ENCODE assay signal across 1 cellular context in genomic region chr22:41620646-41621098, GRCh38.
TF ChIP-seq lines count a peak whose summit lies in the region.

TSS of gene DESI1 (minus strand) at chr22:41621043. CDS start at chr22:41620839, 204 bp downstream.

TF ChIP-seq in K562, 482 proteins besides CTCF, POLR2A, EP300 and RAD21 (continued from another document and continues in another):
- TF ChIP-seq ZNF280A (IDR thresholded peaks at IDR 0.05; ENCODE audit: low read depth, partially characterized antibody) (no peak), NEUROD1 (IDR thresholded peaks at IDR 0.05; ENCODE audit: borderline replicate concordance, low read depth, low read length, partially characterized antibody) (no peak), RBM39 (optimal IDR thresholded peaks at IDR 0.05; ENCODE audit: low read depth, low read length) (no peak), IRF1 (CRISPR knock-in tag; IDR thresholded peaks at IDR 0.05; ENCODE audit: borderline replicate concordance) (no peak), MEF2D (tag; conservative IDR thresholded peaks at IDR 0.05; ENCODE audit: low read depth) (no peak), HBP1 (CRISPR knock-in tag; IDR thresholded peaks at IDR 0.05) (0 out of 2 replicates have a peak, but pooled peaks have one; percentile 26), RFX5 (IDR thresholded peaks at IDR 0.05; ENCODE audit: low read depth, low read length) (no peak), PRMT5 (CRISPR knock-in tag; IDR thresholded peaks at IDR 0.05) (no peak), ZBTB9 (CRISPR knock-in tag; IDR thresholded peaks at IDR 0.05) (no peak), FOXA3 (CRISPR knock-in tag; conservative IDR thresholded peaks at IDR 0.05 in 1 of 2, IDR thresholded peaks at IDR 0.05 in 1 of 2) (no peak), JUNB (CRISPR knock-in tag; conservative IDR thresholded peaks at IDR 0.05) (no peak), ZBTB2 (IDR thresholded peaks at IDR 0.05) (no peak), ZNF165 (CRISPR knock-in tag; IDR thresholded peaks at IDR 0.05; ENCODE audit: borderline replicate concordance) (no peak), CGGBP1 (CRISPR knock-in tag; IDR thresholded peaks at IDR 0.05) (no peak), RAD51 (IDR thresholded peaks at IDR 0.05; ENCODE audit: borderline replicate concordance, low read depth) (no peak), XRCC4 (IDR thresholded peaks at IDR 0.05; ENCODE audit: extremely low read depth, insufficient read depth, insufficient read length) (no peak), ATF2 (CRISPR knock-in tag; IDR thresholded peaks at IDR 0.05) (no peak), RFX1 (IDR thresholded peaks at IDR 0.05) (no peak), HOXB6 (CRISPR knock-in tag; IDR thresholded peaks at IDR 0.05; ENCODE audit: borderline replicate concordance) (no peak), FOXA1 (IDR thresholded peaks at IDR 0.05; ENCODE audit: borderline replicate concordance) (no peak), CREB5 (CRISPR knock-in tag; IDR thresholded peaks at IDR 0.05) (no peak), ZSCAN29 (IDR thresholded peaks at IDR 0.05) (no peak), CHD2 (IDR thresholded peaks at IDR 0.05; ENCODE audit: low read depth, low read length) (no peak), KAT2B (IDR thresholded peaks at IDR 0.05; ENCODE audit: low read depth, low read length) (no peak), ELF1 (tag; IDR thresholded peaks at IDR 0.05) (no peak), ZNF431 (CRISPR knock-in tag; IDR thresholded peaks at IDR 0.05) (0 out of 2 replicates have a peak, but pooled peaks have one; percentile 30), DLX4 (CRISPR knock-in tag; IDR thresholded peaks at IDR 0.05) (no peak), TFE3 (CRISPR knock-in tag; IDR thresholded peaks at IDR 0.05) (no peak), NR0B1 (IDR thresholded peaks at IDR 0.05; ENCODE audit: partially characterized antibody) (no peak), ZNF175 (CRISPR knock-in tag; IDR thresholded peaks at IDR 0.05; ENCODE audit: low read depth) (no peak), ILK (tag; IDR thresholded peaks at IDR 0.05; ENCODE audit: borderline replicate concordance, low read depth) (no peak), ZNF12 (CRISPR knock-in tag; IDR thresholded peaks at IDR 0.05) (no peak), SMAD4 (CRISPR knock-in tag; conservative IDR thresholded peaks at IDR 0.05) (no peak), PATZ1 (CRISPR knock-in tag; IDR thresholded peaks at IDR 0.05; ENCODE audit: borderline replicate concordance) (no peak), NR2C1 (IDR thresholded peaks at IDR 0.05) (no peak), NR2C1 (tag; IDR thresholded peaks at IDR 0.05) (no peak), TEAD4 (IDR thresholded peaks at IDR 0.05; ENCODE audit: low read length) (no peak), TEAD4 (CRISPR knock-in tag; IDR thresholded peaks at IDR 0.05; ENCODE audit: borderline replicate concordance) (no peak), SAP30 (IDR thresholded peaks at IDR 0.05; ENCODE audit: borderline replicate concordance, insufficient read depth, low read depth, low read length, poor library complexity, severe bottlenecking) (peak; percentile 54), SMAD2 (IDR thresholded peaks at IDR 0.05; ENCODE audit: low read depth, low read length) (no peak), ZNF174 (CRISPR knock-in tag; IDR thresholded peaks at IDR 0.05) (no peak), ZNF75A (CRISPR knock-in tag; IDR thresholded peaks at IDR 0.05) (no peak), GATA2 (CRISPR knock-in tag; IDR thresholded peaks at IDR 0.05) (no peak), ATF3 (IDR thresholded peaks at IDR 0.05) (no peak), ATF3 (CRISPR knock-in tag; conservative IDR thresholded peaks at IDR 0.05) (no peak), BHLHE40 (IDR thresholded peaks at IDR 0.05; ENCODE audit: low read length) (no peak), RFX7 (CRISPR knock-in tag; IDR thresholded peaks at IDR 0.05) (no peak), MCM7 (IDR thresholded peaks at IDR 0.05) (no peak), SUPT5H (IDR thresholded peaks at IDR 0.05) (peak; percentile 87), STAT5A (IDR thresholded peaks at IDR 0.05; ENCODE audit: borderline replicate concordance, low read length) (no peak)
